Comparison of ENCODE assay signal across 20 cellular contexts in genomic region chr7:143898810-143899209, GRCh38. TPM values are rescaled to one million over a fixed set of nuclear protein-coding genes. Genes with fewer than 3 reads are reported as not detected.
DNase-seq lines count a peak whose midpoint lies in the region; ATAC-seq, FAIRE-seq and TF ChIP-seq lines count a peak whose summit lies in the region.
"Had no signal": no experiment of that assay in that cellular context is flagged by ENCODE, and none has a peak within 500 bp of the region (broad histone marks: within the 10 kb centered on the region; RNA-seq: fewer than 3 reads in every experiment).

No MANE protein-coding gene starts in this region.

- H2BK5ac ChIP-seq in trophoblast cell (ENCODE audit: low read depth, low read length, poor library complexity) (no peak overlapping the region), mesendoderm (ENCODE audit: low read length) (no peak overlapping the region)

- H3K27ac ChIP-seq in A549: no peak overlapping the region
- no peak overlapping the region for H3K27ac ChIP-seq in GM23248
- H3K27ac ChIP-seq in trophoblast cell (ENCODE audit: low read depth, low read length): no peak overlapping the region
- no peak overlapping the region for H3K27ac ChIP-seq in mesendoderm (ENCODE audit: low read depth, low read length)

- TF ChIP-seq RAD21 in A549 (conservative IDR thresholded peaks at IDR 0.05 in 1 of 2, IDR thresholded peaks at IDR 0.05 in 1 of 2): no peak

- DNase-seq in A549 (ENCODE audit: low read depth in 1 of 2, low spot score in 1 of 2) (no peak), GM23248 (no peak), trophoblast cell (no peak), mesendoderm (no peak), SIG-M5 (lab: John Stamatoyannopoulos, UW) (no peak), NCI-H146 treated with DMSO at 0.1 percent for 48 hours (lab: John Stamatoyannopoulos, UW; ENCODE audit: unreplicated experiment) (no peak)
- DNase-seq in central memory CD8-positive, alpha-beta T cell (ENCODE audit: low spot score in 2 of 2): no peak
- DNase-seq: BE2C, DMS79 treated with DMSO at 0.1 percent for 48 hours, GOT3, Karpas-422, NCI-H1105 treated with DMSO at 0.1 percent for 48 hours, NCI-H187, NCI-H345, NCI-H526, Right ventricle myocardium superior had no signal

- 97% methylated on average over 1 of the region's 1 CpG for WGBS in A549 (ENCODE audit: missing lambda C conversion rate)
- WGBS in GM23248 (ENCODE audit: low coverage in 1 of 2, low lambda C conversion rate in 2 of 2, missing lambda C conversion rate in 2 of 2), 2 experiments: 96 to 100% methylated on average over 1 of the region's 1 CpG
- no CpG with 5 or more reads among the region's 1 CpG for WGBS in trophoblast cell (ENCODE audit: extremely low coverage, insufficient coverage, insufficient read length)
- no CpG with 5 or more reads among the region's 1 CpG for WGBS in mesendoderm (ENCODE audit: extremely low coverage, insufficient coverage, low lambda C conversion rate)

- TF ChIP-seq POLR2A in A549 (IDR thresholded peaks at IDR 0.05; ENCODE audit: low read length): no peak

- no peaks in the 10 kb centered on the region for H4K20me1 ChIP-seq in GM23248 (ENCODE audit: insufficient read depth)

- no peak overlapping the region for H4K5ac ChIP-seq in mesendoderm (ENCODE audit: low read length)

- H3K9me3 ChIP-seq in A549 (no peaks in the 10 kb centered on the region), GM23248 (ENCODE audit: low read depth) (no peaks in the 10 kb centered on the region), trophoblast cell (ENCODE audit: insufficient read depth, low read depth, low read length) (no peaks in the 10 kb centered on the region)
- H3K9me3 ChIP-seq: BE2C had no signal

- no peaks in the 10 kb centered on the region for H3K36me3 ChIP-seq in GM23248 (ENCODE audit: low read depth)
- H3K36me3 ChIP-seq in trophoblast cell (ENCODE audit: control insufficient read depth in 1 of 2, insufficient read depth in 2 of 2, low read length in 2 of 2): no peaks in the 10 kb centered on the region
- H3K36me3 ChIP-seq in mesendoderm (ENCODE audit: control insufficient read depth, insufficient read depth, low read length): no peaks in the 10 kb centered on the region
- H3K36me3 ChIP-seq: BE2C had no signal

- H3F3A ChIP-seq in GM23248 (ENCODE audit: insufficient read depth): peaks cover 13% of the 10 kb centered on the region

- H3K14ac ChIP-seq in trophoblast cell (ENCODE audit: low read length): no peak overlapping the region

- peaks cover 25% of the 10 kb centered on the region for H3K4me1 Mint-ChIP-seq in central memory CD8-positive, alpha-beta T cell

- peaks cover 76% of the 10 kb centered on the region for H3K79me2 ChIP-seq in GM23248 (ENCODE audit: insufficient read depth)
- H3K79me2 ChIP-seq in trophoblast cell (ENCODE audit: control insufficient read depth, insufficient read depth, low read length, poor library complexity): peaks cover 10% of the 10 kb centered on the region
- H3K79me2 ChIP-seq in mesendoderm (ENCODE audit: control insufficient read depth, insufficient read depth, low read length): peaks cover 22% of the 10 kb centered on the region

- H3K18ac ChIP-seq in trophoblast cell (ENCODE audit: low read length) (no peak overlapping the region), mesendoderm (ENCODE audit: low read length) (no peak overlapping the region)

- H4K91ac ChIP-seq in trophoblast cell (ENCODE audit: low read depth, low read length): no peak overlapping the region

- H3K4me1 ChIP-seq in A549: peaks cover 21% of the 10 kb centered on the region
- peaks cover 24% of the 10 kb centered on the region for H3K4me1 ChIP-seq in GM23248 (ENCODE audit: insufficient read depth)
- H3K4me1 ChIP-seq in trophoblast cell (ENCODE audit: control insufficient read depth in 1 of 2, insufficient read depth in 2 of 2, low read length in 2 of 2): peaks cover 2 to 8% of the 10 kb centered on the region in 2 experiments
- peaks cover 3% of the 10 kb centered on the region for H3K4me1 ChIP-seq in mesendoderm (ENCODE audit: control insufficient read depth, low read depth, low read length)

- H3K27me3 ChIP-seq in GM23248 (replicated peaks; ENCODE audit: insufficient read depth) (no peaks in the 10 kb centered on the region), trophoblast cell (ENCODE audit: insufficient read depth, low read length) (no peaks in the 10 kb centered on the region), mesendoderm (ENCODE audit: insufficient read depth, low read length, poor library complexity) (no peaks in the 10 kb centered on the region)
- H3K27me3 ChIP-seq: BE2C had no signal

- no peak overlapping the region for H3K56ac ChIP-seq in mesendoderm (ENCODE audit: low read length)

- H3K9ac ChIP-seq in GM23248: no peak overlapping the region
- no peak overlapping the region for H3K9ac ChIP-seq in trophoblast cell (ENCODE audit: low read length)
- no peak overlapping the region for H3K9ac ChIP-seq in mesendoderm (ENCODE audit: low read length)

- no peak for ATAC-seq in A549
- ATAC-seq in central memory CD8-positive, alpha-beta T cell (replicated peaks; ENCODE audit: extremely low read depth, poor library complexity, severe bottlenecking): no peak
- ATAC-seq: GM12878 had no signal

- no peak for TF ChIP-seq EP300 in A549 (IDR thresholded peaks at IDR 0.05)

- H2AK5ac ChIP-seq in trophoblast cell (ENCODE audit: low read length) (no peak overlapping the region), mesendoderm (ENCODE audit: low read length) (no peak overlapping the region)

- CTCF ChIA-PET in A549 (lab: Yijun Ruan, JAX): interaction anchor here (1.7 kb wide), 1 partner anchor 229 kb away, joined by 3 read pairs; no protein-coding TSS in a partner anchor

- no peak overlapping the region for H3K4me3 ChIP-seq in A549
- H3K4me3 ChIP-seq in GM23248: no peak overlapping the region
- H3K4me3 ChIP-seq in trophoblast cell (ENCODE audit: low read depth, low read length): no peak overlapping the region
- no peak overlapping the region for H3K4me3 ChIP-seq in mesendoderm (ENCODE audit: low read length)
- H3K4me3 ChIP-seq: GM12878 had no signal

- H3K36me3 Mint-ChIP-seq in central memory CD8-positive, alpha-beta T cell (ENCODE audit: insufficient read depth): peaks cover 3% of the 10 kb centered on the region

- POLR2A ChIA-PET in A549 (lab: Yijun Ruan, JAX): no interaction called here

- H3K27ac Mint-ChIP-seq in central memory CD8-positive, alpha-beta T cell (ENCODE audit: low read depth): peak overlapping the region; percentile 12

- no peak overlapping the region for H3K23ac ChIP-seq in trophoblast cell (ENCODE audit: low read length)
- H3K23ac ChIP-seq in mesendoderm (ENCODE audit: low read length): no peak overlapping the region

- H4K12ac ChIP-seq in trophoblast cell (ENCODE audit: low read depth, low read length): no peak overlapping the region

- no peak overlapping the region for H2BK12ac ChIP-seq in trophoblast cell (ENCODE audit: low read length)

- no peaks in the 10 kb centered on the region; the same call in 1 of the 2 replicates for H3K9me2 ChIP-seq in GM23248 (ENCODE audit: insufficient read depth)

- no peak for FAIRE-seq in A549 (lab: Jason Lieb, UNC)
- FAIRE-seq: G401.6, GM12878 had no signal

- H3K4me3 Mint-ChIP-seq in central memory CD8-positive, alpha-beta T cell: no peak overlapping the region

- H4K8ac ChIP-seq in trophoblast cell (ENCODE audit: low read depth, low read length) (no peak overlapping the region), mesendoderm (ENCODE audit: low read depth, low read length) (no peak overlapping the region)

- in situ Hi-C loops in GM23248 (cut with MboI): no loop called here

- no peak for TF ChIP-seq CTCF in A549 (IDR thresholded peaks at IDR 0.05)

- no peaks in the 10 kb centered on the region for H3K27me3 Mint-ChIP-seq in central memory CD8-positive, alpha-beta T cell
- H3K27me3 Mint-ChIP-seq: CD4-positive, alpha-beta memory T cell had no signal

- no peaks in the 10 kb centered on the region for H3K9me3 Mint-ChIP-seq in central memory CD8-positive, alpha-beta T cell

- H3K4me2 ChIP-seq in A549: peak overlapping the region; percentile 92; the same call in 2 of the 3 replicates
- H3K4me2 ChIP-seq in GM23248 (ENCODE audit: unreplicated experiment): peak overlapping the region; percentile 94
- no peak overlapping the region for H3K4me2 ChIP-seq in trophoblast cell (ENCODE audit: low read length)
- no peak overlapping the region for H3K4me2 ChIP-seq in mesendoderm (ENCODE audit: low read length)

- no peak overlapping the region for H2BK120ac ChIP-seq in trophoblast cell (ENCODE audit: insufficient read depth, low read length, poor library complexity)
- H2BK120ac ChIP-seq in mesendoderm (ENCODE audit: low read depth, low read length): no peak overlapping the region

- H2AFZ ChIP-seq in GM23248: no peak overlapping the region
- H2AFZ ChIP-seq in trophoblast cell (ENCODE audit: insufficient read depth, low read length, poor library complexity): no peak overlapping the region

- peaks cover 12% of the 10 kb centered on the region for H3K79me1 ChIP-seq in trophoblast cell (ENCODE audit: low read length)
- H3K79me1 ChIP-seq in mesendoderm (ENCODE audit: low read length): no peaks in the 10 kb centered on the region

- peak overlapping the region; percentile 76 for H3K4ac ChIP-seq in trophoblast cell (ENCODE audit: low read depth, low read length)
- no peak overlapping the region for H3K4ac ChIP-seq in mesendoderm (ENCODE audit: low read depth, low read length)

- H2BK15ac ChIP-seq in mesendoderm (replicated peaks; ENCODE audit: low read depth): no peak overlapping the region

RNA-seq across cellular contexts. Expression of gene TCAF1, which starts 3.2 kb away (rescaled TPM):
- 32.7 and 33.5 TPM in 2 replicates for polyA plus RNA-seq in A549 (2011; rRNA removed)
- polyA plus RNA-seq in A549 (2012; cell fraction: cytosol; rRNA removed): 10.1 and 12.5 TPM in 2 replicates
- polyA plus RNA-seq in A549 (2012; cell fraction: nucleus; rRNA removed): 17.4 and 23.3 TPM in 2 replicates
- 25.8 to 27.9 TPM (median 26.4 TPM) in 3 replicates for polyA plus RNA-seq in A549 (2017; fragmentation: RNase III; extraction: RNeasy Plus Mini Kit Qiagen cat#74134 plus additional on column Dnase treatment)
- 51.9 and 70.1 TPM in 2 replicates for polyA minus RNA-seq in A549 (2011; rRNA and poly(A)+ RNA removed)
- 82.9 and 97.0 TPM in 2 replicates for total RNA-seq in GM23248 (2014; rRNA removed; shearing (Covaris generic))
- 46.5 and 47.0 TPM in 2 replicates for polyA plus RNA-seq in GM23248 (2016; fragmentation: Nextera tagmentation; extraction: Ambion mirVana)
- polyA plus RNA-seq in trophoblast cell (2013): 89.6 TPM in 2 replicates
- 16.7 TPM for polyA plus RNA-seq in mesendoderm (2013, experiment 1 of 2)
- 15.8 TPM for polyA plus RNA-seq in mesendoderm (2013, experiment 2 of 2)

RNA-seq across cellular contexts. Expression of gene OR2F2, which starts 36.2 kb away (rescaled TPM):
- polyA plus RNA-seq in A549 (2011; rRNA removed) (not detected in 2 replicates), A549 (2017; fragmentation: RNase III; extraction: RNeasy Plus Mini Kit Qiagen cat#74134 plus additional on column Dnase treatment) (not detected in 3 replicates), GM23248 (2016; fragmentation: Nextera tagmentation; extraction: Ambion mirVana) (not detected in 2 replicates)
- polyA plus RNA-seq in A549 (2012; cell fraction: cytosol; rRNA removed): not detected in 2 replicates
- polyA plus RNA-seq in A549 (2012; cell fraction: nucleus; rRNA removed): not detected in 2 replicates
- polyA minus RNA-seq in A549 (2011; rRNA and poly(A)+ RNA removed): not detected in 2 replicates
- total RNA-seq in GM23248 (2014; rRNA removed; shearing (Covaris generic)): not detected in 2 replicates
- not detected in 2 replicates for polyA plus RNA-seq in trophoblast cell (2013)
- polyA plus RNA-seq in mesendoderm (2013, experiment 1 of 2): not detected
- not detected for polyA plus RNA-seq in mesendoderm (2013, experiment 2 of 2)
- total RNA-seq: CD4-positive, alpha-beta memory T cell; GM12878; Right ventricle myocardium superior had no signal
- polyA plus RNA-seq: AG04450; CD4-positive, alpha-beta memory T cell; GM12878 had no signal

RNA-seq across cellular contexts. Expression of gene OR2F1, which starts 55.8 kb away (rescaled TPM):
- polyA plus RNA-seq in A549 (2011; rRNA removed) (not detected in 2 replicates), A549 (2017; fragmentation: RNase III; extraction: RNeasy Plus Mini Kit Qiagen cat#74134 plus additional on column Dnase treatment) (not detected in 3 replicates), GM23248 (2016; fragmentation: Nextera tagmentation; extraction: Ambion mirVana) (not detected in 2 replicates)
- polyA plus RNA-seq in A549 (2012; cell fraction: cytosol; rRNA removed): not detected in 2 replicates
- not detected in 2 replicates for polyA plus RNA-seq in A549 (2012; cell fraction: nucleus; rRNA removed)
- not detected in 2 replicates for polyA minus RNA-seq in A549 (2011; rRNA and poly(A)+ RNA removed)
- total RNA-seq in GM23248 (2014; rRNA removed; shearing (Covaris generic)): not detected in 2 replicates
- polyA plus RNA-seq in trophoblast cell (2013): 0.92 and 1.1 TPM in 2 replicates
- polyA plus RNA-seq in mesendoderm (2013, experiment 1 of 2): 0.03 TPM
- 0.03 TPM for polyA plus RNA-seq in mesendoderm (2013, experiment 2 of 2)
- total RNA-seq: CD4-positive, alpha-beta memory T cell; GM12878; Right ventricle myocardium superior had no signal
- polyA plus RNA-seq: AG04450; CD4-positive, alpha-beta memory T cell; GM12878 had no signal

Comparison
In these comparisons a context has a peak if more than half of its experiments do, and no peak if none do; other contexts are left out.
1. H3K4me2 ChIP-seq: peak in A549 (single experiment) and GM23248 (single experiment); none in trophoblast cell (single experiment) and mesendoderm (single experiment).